Comparison of ENCODE assay signal across 1 cellular context in the genomic region with DNA sequence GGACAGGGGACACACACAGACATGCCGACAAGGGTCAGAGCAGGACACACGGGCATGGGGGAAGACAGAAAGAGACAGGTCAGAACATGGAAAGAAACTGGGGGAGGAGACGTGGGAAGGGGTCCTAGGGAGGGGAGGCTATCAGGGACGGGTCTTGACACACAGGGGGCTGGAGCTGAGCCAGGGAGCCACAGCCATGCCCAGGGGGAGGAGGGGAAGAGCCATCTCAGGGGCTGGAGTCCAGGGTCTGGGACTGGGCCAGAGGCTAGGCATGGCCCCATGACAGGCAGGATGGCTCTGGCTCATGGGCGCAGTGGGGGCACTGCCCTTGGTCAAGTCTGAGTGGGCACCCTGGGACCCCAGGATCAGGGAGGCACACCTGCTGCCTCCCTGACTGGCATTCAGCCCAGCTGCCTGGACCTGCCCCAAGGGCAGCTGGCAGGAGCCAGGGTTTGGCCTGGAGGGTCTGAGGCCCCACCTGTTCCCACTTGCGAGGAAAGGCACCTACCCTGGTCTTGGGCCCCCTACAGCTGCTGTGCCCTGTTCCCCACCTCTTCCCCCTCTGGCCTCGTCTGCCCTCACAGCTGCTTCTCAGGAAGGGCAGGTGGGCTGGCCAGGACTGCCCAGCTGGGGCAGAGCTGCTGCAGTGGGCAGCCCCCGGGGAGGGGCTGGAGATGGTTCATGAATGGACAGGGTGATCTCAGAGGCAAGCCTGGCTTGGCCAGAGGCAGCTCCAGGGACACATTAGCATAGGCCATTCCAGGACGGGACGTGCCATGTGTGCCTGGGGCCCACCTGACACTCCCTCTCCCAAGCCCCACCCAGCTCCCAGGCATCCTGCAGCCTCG.
TF ChIP-seq lines count a peak whose summit lies in the region.

No MANE protein-coding gene starts in this region.

TF ChIP-seq in HepG2, 621 proteins besides CTCF, POLR2A, EP300 and RAD21 (continued from another document):
- TF ChIP-seq, protein P1, sequence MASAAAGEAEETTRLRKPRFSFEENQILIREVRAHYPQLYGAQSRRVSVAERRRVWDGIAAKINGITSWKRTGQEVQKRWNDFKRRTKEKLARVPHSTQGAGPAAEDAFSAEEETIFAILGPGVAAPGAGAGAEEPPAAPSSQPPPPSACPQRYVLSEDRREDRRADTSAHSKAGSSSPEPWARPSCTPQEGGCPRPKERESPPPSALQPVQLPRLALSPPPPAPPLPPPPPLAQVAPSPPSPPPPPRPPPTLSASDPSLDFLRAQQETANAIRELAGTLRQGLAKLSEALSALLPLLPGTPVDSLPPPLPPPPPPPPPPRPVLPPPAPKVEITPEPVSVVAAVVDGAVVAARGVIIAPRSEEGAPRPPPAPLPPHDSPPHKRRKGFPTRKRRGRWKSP (CRISPR knock-in tag; IDR thresholded peaks at IDR 0.05): no peak
- TF ChIP-seq HMGXB3 (CRISPR knock-in tag; IDR thresholded peaks at IDR 0.05; ENCODE audit: borderline replicate concordance) (no peak), EEA1 (CRISPR knock-in tag; IDR thresholded peaks at IDR 0.05; ENCODE audit: borderline replicate concordance) (no peak), USF2 (IDR thresholded peaks at IDR 0.05; ENCODE audit: low read depth, low read length) (no peak), USF2 (CRISPR knock-in tag; IDR thresholded peaks at IDR 0.05; ENCODE audit: borderline replicate concordance) (no peak), KLF15 (CRISPR knock-in tag; IDR thresholded peaks at IDR 0.05; ENCODE audit: borderline replicate concordance) (no peak), ZBTB43 (CRISPR knock-in tag; conservative IDR thresholded peaks at IDR 0.05) (no peak), DBP (CRISPR knock-in tag; IDR thresholded peaks at IDR 0.05; ENCODE audit: not compliant biosample characterization) (no peak), RCOR2 (CRISPR knock-in tag; IDR thresholded peaks at IDR 0.05) (no peak), NFYB (CRISPR knock-in tag; IDR thresholded peaks at IDR 0.05) (no peak), SKI (IDR thresholded peaks at IDR 0.05; ENCODE audit: partially characterized antibody) (no peak), ZNF205 (CRISPR knock-in tag; IDR thresholded peaks at IDR 0.05) (no peak), TBP (CRISPR knock-in tag; IDR thresholded peaks at IDR 0.05) (no peak), IRF2 (CRISPR knock-in tag; IDR thresholded peaks at IDR 0.05) (no peak), ZSCAN31 (CRISPR knock-in tag; IDR thresholded peaks at IDR 0.05; ENCODE audit: low read depth) (no peak), ZNF678 (CRISPR knock-in tag; IDR thresholded peaks at IDR 0.05) (no peak)
- TF ChIP-seq, protein P2, sequence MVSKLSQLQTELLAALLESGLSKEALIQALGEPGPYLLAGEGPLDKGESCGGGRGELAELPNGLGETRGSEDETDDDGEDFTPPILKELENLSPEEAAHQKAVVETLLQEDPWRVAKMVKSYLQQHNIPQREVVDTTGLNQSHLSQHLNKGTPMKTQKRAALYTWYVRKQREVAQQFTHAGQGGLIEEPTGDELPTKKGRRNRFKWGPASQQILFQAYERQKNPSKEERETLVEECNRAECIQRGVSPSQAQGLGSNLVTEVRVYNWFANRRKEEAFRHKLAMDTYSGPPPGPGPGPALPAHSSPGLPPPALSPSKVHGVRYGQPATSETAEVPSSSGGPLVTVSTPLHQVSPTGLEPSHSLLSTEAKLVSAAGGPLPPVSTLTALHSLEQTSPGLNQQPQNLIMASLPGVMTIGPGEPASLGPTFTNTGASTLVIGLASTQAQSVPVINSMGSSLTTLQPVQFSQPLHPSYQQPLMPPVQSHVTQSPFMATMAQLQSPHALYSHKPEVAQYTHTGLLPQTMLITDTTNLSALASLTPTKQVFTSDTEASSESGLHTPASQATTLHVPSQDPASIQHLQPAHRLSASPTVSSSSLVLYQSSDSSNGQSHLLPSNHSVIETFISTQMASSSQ (IDR thresholded peaks at IDR 0.05; ENCODE audit: low read depth): no peak
- TF ChIP-seq, protein P2 (CRISPR knock-in tag; IDR thresholded peaks at IDR 0.05; ENCODE audit: borderline replicate concordance): no peak
TF ChIP-seq in HepG2: peak in this region for 0.
